Comparison of ENCODE assay signal across 17 cellular contexts in genomic region chr4:88439161-88439760, GRCh38. TPM values are rescaled to one million over a fixed set of nuclear protein-coding genes. Genes with fewer than 3 reads are reported as not detected.
DNase-seq lines count a peak whose midpoint lies in the region; ATAC-seq, FAIRE-seq and TF ChIP-seq lines count a peak whose summit lies in the region.
"Had no signal": no experiment of that assay in that cellular context is flagged by ENCODE, and none has a peak within 500 bp of the region (broad histone marks: within the 10 kb centered on the region; RNA-seq: fewer than 3 reads in every experiment).

No MANE protein-coding gene starts in this region.

- no peaks in the 10 kb centered on the region for H3K9me3 ChIP-seq in CD4-positive, alpha-beta memory T cell (ENCODE audit: control insufficient read depth in 1 of 2, low read length in 2 of 2)
- no peaks in the 10 kb centered on the region for H3K9me3 ChIP-seq in keratinocyte (ENCODE audit: control insufficient read depth, low read depth, low read length)
- H3K9me3 ChIP-seq: MG63 had no signal

- intact Hi-C loops in CD4-positive, alpha-beta memory T cell (cut with micrococcal nuclease): loop anchor here (5.0 kb wide), 1 partner anchor 37 kb away; no protein-coding TSS in a partner anchor

- no peak for FAIRE-seq in HTR-8/SVneo (lab: Jason Lieb, UNC)
- FAIRE-seq in keratinocyte (lab: Jason Lieb, UNC): peak; percentile 96
- FAIRE-seq: GM12878, islet of Langerhans had no signal

- H3K9me1 ChIP-seq in keratinocyte (ENCODE audit: control insufficient read depth, extremely low read depth, insufficient read depth, low read length): no peaks in the 10 kb centered on the region

- H3K27ac ChIP-seq in CD4-positive, alpha-beta memory T cell (ENCODE audit: low read depth, low read length): no peak overlapping the region
- H3K27ac ChIP-seq in keratinocyte (ENCODE audit: control insufficient read depth, insufficient read depth, low read length): no peak overlapping the region
- H3K27ac ChIP-seq: parathyroid adenoma had no signal

- ATAC-seq in GM18519 (IDR thresholded peaks at IDR 0.05; ENCODE audit: low FRiP score, unreplicated experiment): no peak
- no peak for ATAC-seq in HG03159 (IDR thresholded peaks at IDR 0.05; ENCODE audit: unreplicated experiment)
- ATAC-seq in HG02938 (IDR thresholded peaks at IDR 0.05; ENCODE audit: unreplicated experiment): no peak
- ATAC-seq: GM12878 had no signal

- peak overlapping the region; percentile 12 to 90 (median 79) for H3K27ac Mint-ChIP-seq in CD4-positive, alpha-beta memory T cell
- peak overlapping the region; percentile 1 for H3K27ac Mint-ChIP-seq in activated naive CD8-positive, alpha-beta T cell treated with anti-CD3 and anti-CD28 coated beads for 36 hours

- H3K4me1 Mint-ChIP-seq in CD4-positive, alpha-beta memory T cell: peaks cover 0 to 5% (median 2%) of the 10 kb centered on the region in 4 donors
- peaks cover 2% of the 10 kb centered on the region for H3K4me1 Mint-ChIP-seq in activated naive CD8-positive, alpha-beta T cell treated with anti-CD3 and anti-CD28 coated beads for 36 hours

- peaks cover 52 to 59% of the 10 kb centered on the region in 2 donors for H3K36me3 Mint-ChIP-seq in CD4-positive, alpha-beta memory T cell
- peaks cover 20% of the 10 kb centered on the region for H3K36me3 Mint-ChIP-seq in activated naive CD8-positive, alpha-beta T cell treated with anti-CD3 and anti-CD28 coated beads for 36 hours

- no peaks in the 10 kb centered on the region for H3K27me3 ChIP-seq in CD4-positive, alpha-beta memory T cell (ENCODE audit: insufficient read depth, low read length)
- H3K27me3 ChIP-seq in keratinocyte (ENCODE audit: control insufficient read depth, extremely low read depth, insufficient read depth, low read length): no peaks in the 10 kb centered on the region
- H3K27me3 ChIP-seq: MG63, spleen had no signal

- H3K9ac ChIP-seq in keratinocyte (ENCODE audit: control insufficient read depth, extremely low read depth, insufficient read depth, low read length): no peak overlapping the region
- H3K9ac ChIP-seq: parathyroid adenoma had no signal

- no peaks in the 10 kb centered on the region for H3K4me1 ChIP-seq in CD4-positive, alpha-beta memory T cell (ENCODE audit: insufficient read depth, low read length)
- peaks cover 9% of the 10 kb centered on the region for H3K4me1 ChIP-seq in keratinocyte (ENCODE audit: control insufficient read depth, extremely low read depth, insufficient read depth, low read length)
- H3K4me1 ChIP-seq: parathyroid adenoma, spleen had no signal

- H3K4me3 ChIP-seq in CD4-positive, alpha-beta memory T cell (ENCODE audit: low read length in 2 of 2): no peak overlapping the region
- H3K4me3 ChIP-seq in keratinocyte (ENCODE audit: control insufficient read depth in 2 of 3, extremely low read depth in 1 of 3, insufficient read depth in 2 of 3, low read depth in 1 of 3, low read length in 3 of 3): no peak overlapping the region
- H3K4me3 ChIP-seq: GM12878, MG63, spleen had no signal

- POLR2A ChIA-PET in CD4-positive, alpha-beta memory T cell (lab: Charles Lee; ENCODE audit: partially characterized antibody): no interaction called here

- TF ChIP-seq CTCF in keratinocyte (optimal IDR thresholded peaks at IDR 0.05 in 1 of 3, IDR thresholded peaks at IDR 0.05 in 1 of 3, conservative IDR thresholded peaks at IDR 0.05 in 1 of 3; ENCODE audit: extremely low read depth in 1 of 3, insufficient read depth in 2 of 3, low read length in 3 of 3): no peak

- DNase-seq in CD4-positive, alpha-beta memory T cell: no peak
- peak; percentile 13 for DNase-seq in HTR-8/SVneo (ENCODE audit: insufficient read length, low spot score)
- DNase-seq in activated naive CD8-positive, alpha-beta T cell treated with anti-CD3 and anti-CD28 coated beads for 36 hours: no peak
- DNase-seq in keratinocyte (ENCODE audit: low read depth, low spot score): no peak
- DNase-seq in AG08396 (ENCODE audit: low spot score): no peak
- DNase-seq: activated naive CD4-positive, alpha-beta T cell treated with Interleukin-2 at 50 U/mL for 16 hours; central memory CD4-positive, alpha-beta T cell; MG63; NCI-H2081; SIG-M5; spleen had no signal

- H3K79me2 ChIP-seq in keratinocyte (ENCODE audit: control insufficient read depth, insufficient read depth, low read length): no peaks in the 10 kb centered on the region
- H3K79me2 ChIP-seq: parathyroid adenoma had no signal

- no peaks in the 10 kb centered on the region for H3K27me3 Mint-ChIP-seq in CD4-positive, alpha-beta memory T cell
- H3K27me3 Mint-ChIP-seq in activated naive CD8-positive, alpha-beta T cell treated with anti-CD3 and anti-CD28 coated beads for 36 hours: no peaks in the 10 kb centered on the region

- H3K9me3 Mint-ChIP-seq in CD4-positive, alpha-beta memory T cell: peaks cover 0 to 2% (median 0%) of the 10 kb centered on the region in 8 donors
- peaks cover 3% of the 10 kb centered on the region for H3K9me3 Mint-ChIP-seq in activated naive CD8-positive, alpha-beta T cell treated with anti-CD3 and anti-CD28 coated beads for 36 hours

- dilution Hi-C loops in keratinocyte (cut with MboI; ENCODE audit: extremely low pct_ligation_motif_present, low sequenced_read_pairs): no loop called here

- H2AFZ ChIP-seq in keratinocyte (ENCODE audit: control insufficient read depth, low read length): peak overlapping the region; percentile 27
- H2AFZ ChIP-seq: parathyroid adenoma had no signal

- no peak overlapping the region for H3K4me3 Mint-ChIP-seq in CD4-positive, alpha-beta memory T cell
- no peak overlapping the region for H3K4me3 Mint-ChIP-seq in activated naive CD8-positive, alpha-beta T cell treated with anti-CD3 and anti-CD28 coated beads for 36 hours

- peaks cover 7% of the 10 kb centered on the region for H3K36me3 ChIP-seq in CD4-positive, alpha-beta memory T cell (ENCODE audit: insufficient read depth, low read length)
- H3K36me3 ChIP-seq in keratinocyte (ENCODE audit: control insufficient read depth in 2 of 2, extremely low read depth in 1 of 2, insufficient read depth in 2 of 2, low read length in 2 of 2): peaks cover 3 to 5% of the 10 kb centered on the region in 2 experiments
- H3K36me3 ChIP-seq: MG63 had no signal

- peak overlapping the region; percentile 27 for H3K4me2 ChIP-seq in keratinocyte (ENCODE audit: control insufficient read depth, extremely low read depth, insufficient read depth, low read depth, low read length)

- no peaks in the 10 kb centered on the region for H4K20me1 ChIP-seq in keratinocyte (ENCODE audit: control insufficient read depth, extremely low read depth, insufficient read depth, low read length)

- CTCF ChIA-PET in CD4-positive, alpha-beta memory T cell (lab: Charles Lee; ENCODE audit: partially characterized antibody): interaction anchor here (0.7 to 1.3 kb wide), 3 partner anchors 27 to 101 kb away, joined by 3 to 4 read pairs (median 3); no protein-coding TSS in a partner anchor

RNA-seq across cellular contexts. Expression of gene HERC5, which starts 17.7 kb away (rescaled TPM):
- 10 to 100 TPM; 18.6 to 22.1 TPM for total RNA-seq in CD4-positive, alpha-beta memory T cell
- polyA plus RNA-seq in CD4-positive, alpha-beta memory T cell: 10 to 100 TPM; 14.4 to 17.7 TPM
- 10 to 100 TPM; 10.7 to 12.2 TPM for total RNA-seq in activated naive CD8-positive, alpha-beta T cell treated with anti-CD3 and anti-CD28 coated beads for 36 hours
- 1.8 to 3.4 TPM (median 2.7 TPM) in 3 replicates for polyA plus RNA-seq in keratinocyte
- 0.54 TPM for polyA plus RNA-seq in keratinocyte (2011; ENCODE audit: low read depth)
- 1.4 and 2.6 TPM in 2 replicates for polyA plus RNA-seq in keratinocyte (2011; cell fraction: cytosol; rRNA removed)
- 1.6 and 2.3 TPM in 2 replicates for polyA plus RNA-seq in keratinocyte (2011; cell fraction: nucleus; rRNA removed)
- polyA plus RNA-seq in keratinocyte (2012; ENCODE audit: low replicate concordance): 0.52 and 3.4 TPM in 2 replicates
- polyA minus RNA-seq in keratinocyte: 0.59 to 4.0 TPM (median 2.2 TPM) in 3 replicates
- polyA minus RNA-seq in keratinocyte (2011; cell fraction: cytosol; rRNA and poly(A)+ RNA removed): 1.2 TPM
- 1.3 and 2.2 TPM in 2 replicates for polyA minus RNA-seq in keratinocyte (2011; cell fraction: nucleus; rRNA and poly(A)+ RNA removed)
